ENCODE assay signal across 1 cellular context in the genomic region with DNA sequence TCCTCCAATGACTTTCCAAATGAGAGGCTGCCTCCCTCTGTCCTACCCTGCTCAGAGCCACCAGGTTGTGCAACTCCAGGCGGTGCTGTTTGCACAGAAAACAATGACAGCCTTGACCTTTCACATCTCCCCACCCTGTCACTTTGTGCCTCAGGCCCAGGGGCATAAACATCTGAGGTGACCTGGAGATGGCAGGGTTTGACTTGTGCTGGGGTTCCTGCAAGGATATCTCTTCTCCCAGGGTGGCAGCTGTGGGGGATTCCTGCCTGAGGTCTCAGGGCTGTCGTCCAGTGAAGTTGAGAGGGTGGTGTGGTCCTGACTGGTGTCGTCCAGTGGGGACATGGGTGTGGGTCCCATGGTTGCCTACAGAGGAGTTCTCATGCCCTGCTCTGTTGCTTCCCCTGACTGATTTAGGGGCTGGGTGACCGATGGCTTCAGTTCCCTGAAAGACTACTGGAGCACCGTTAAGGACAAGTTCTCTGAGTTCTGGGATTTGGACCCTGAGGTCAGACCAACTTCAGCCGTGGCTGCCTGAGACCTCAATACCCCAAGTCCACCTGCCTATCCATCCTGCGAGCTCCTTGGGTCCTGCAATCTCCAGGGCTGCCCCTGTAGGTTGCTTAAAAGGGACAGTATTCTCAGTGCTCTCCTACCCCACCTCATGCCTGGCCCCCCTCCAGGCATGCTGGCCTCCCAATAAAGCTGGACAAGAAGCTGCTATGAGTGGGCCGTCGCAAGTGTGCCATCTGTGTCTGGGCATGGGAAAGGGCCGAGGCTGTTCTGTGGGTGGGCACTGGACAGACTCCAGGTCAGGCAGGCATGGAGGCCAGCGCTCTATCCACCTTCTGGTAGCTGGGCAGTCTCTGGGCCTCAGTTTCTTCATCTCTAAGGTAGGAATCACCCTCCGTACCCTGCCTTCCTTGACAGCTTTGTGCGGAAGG.
TF ChIP-seq lines count a peak whose summit lies in the region.

No MANE protein-coding gene starts in this region.

TF ChIP-seq in HepG2, 621 proteins besides CTCF, POLR2A, EP300 and RAD21 (continued from another document and continues in another):
- TF ChIP-seq, protein P1, sequence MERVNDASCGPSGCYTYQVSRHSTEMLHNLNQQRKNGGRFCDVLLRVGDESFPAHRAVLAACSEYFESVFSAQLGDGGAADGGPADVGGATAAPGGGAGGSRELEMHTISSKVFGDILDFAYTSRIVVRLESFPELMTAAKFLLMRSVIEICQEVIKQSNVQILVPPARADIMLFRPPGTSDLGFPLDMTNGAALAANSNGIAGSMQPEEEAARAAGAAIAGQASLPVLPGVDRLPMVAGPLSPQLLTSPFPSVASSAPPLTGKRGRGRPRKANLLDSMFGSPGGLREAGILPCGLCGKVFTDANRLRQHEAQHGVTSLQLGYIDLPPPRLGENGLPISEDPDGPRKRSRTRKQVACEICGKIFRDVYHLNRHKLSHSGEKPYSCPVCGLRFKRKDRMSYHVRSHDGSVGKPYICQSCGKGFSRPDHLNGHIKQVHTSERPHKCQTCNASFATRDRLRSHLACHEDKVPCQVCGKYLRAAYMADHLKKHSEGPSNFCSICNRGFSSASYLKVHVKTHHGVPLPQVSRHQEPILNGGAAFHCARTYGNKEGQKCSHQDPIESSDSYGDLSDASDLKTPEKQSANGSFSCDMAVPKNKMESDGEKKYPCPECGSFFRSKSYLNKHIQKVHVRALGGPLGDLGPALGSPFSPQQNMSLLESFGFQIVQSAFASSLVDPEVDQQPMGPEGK (CRISPR knock-in tag; IDR thresholded peaks at IDR 0.05) = peak; percentile 99
- peak; percentile 92 for TF ChIP-seq MED8 (CRISPR knock-in tag; IDR thresholded peaks at IDR 0.05; ENCODE audit: insufficient replicate concordance)
- peak; percentile 63; the same call in 1 of the 2 replicates for TF ChIP-seq ZNF33A (CRISPR knock-in tag; IDR thresholded peaks at IDR 0.05; ENCODE audit: borderline replicate concordance)
- no peak for TF ChIP-seq ZNF782 (CRISPR knock-in tag; IDR thresholded peaks at IDR 0.05; ENCODE audit: borderline replicate concordance)
- peak; percentile 69 for TF ChIP-seq TOPORS (CRISPR knock-in tag; IDR thresholded peaks at IDR 0.05)
- TF ChIP-seq, protein P2, sequence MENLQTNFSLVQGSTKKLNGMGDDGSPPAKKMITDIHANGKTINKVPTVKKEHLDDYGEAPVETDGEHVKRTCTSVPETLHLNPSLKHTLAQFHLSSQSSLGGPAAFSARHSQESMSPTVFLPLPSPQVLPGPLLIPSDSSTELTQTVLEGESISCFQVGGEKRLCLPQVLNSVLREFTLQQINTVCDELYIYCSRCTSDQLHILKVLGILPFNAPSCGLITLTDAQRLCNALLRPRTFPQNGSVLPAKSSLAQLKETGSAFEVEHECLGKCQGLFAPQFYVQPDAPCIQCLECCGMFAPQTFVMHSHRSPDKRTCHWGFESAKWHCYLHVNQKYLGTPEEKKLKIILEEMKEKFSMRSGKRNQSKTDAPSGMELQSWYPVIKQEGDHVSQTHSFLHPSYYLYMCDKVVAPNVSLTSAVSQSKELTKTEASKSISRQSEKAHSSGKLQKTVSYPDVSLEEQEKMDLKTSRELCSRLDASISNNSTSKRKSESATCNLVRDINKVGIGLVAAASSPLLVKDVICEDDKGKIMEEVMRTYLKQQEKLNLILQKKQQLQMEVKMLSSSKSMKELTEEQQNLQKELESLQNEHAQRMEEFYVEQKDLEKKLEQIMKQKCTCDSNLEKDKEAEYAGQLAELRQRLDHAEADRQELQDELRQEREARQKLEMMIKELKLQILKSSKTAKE (CRISPR knock-in tag; IDR thresholded peaks at IDR 0.05; ENCODE audit: borderline replicate concordance) = peak; percentile 97
- TF ChIP-seq, protein P3, sequence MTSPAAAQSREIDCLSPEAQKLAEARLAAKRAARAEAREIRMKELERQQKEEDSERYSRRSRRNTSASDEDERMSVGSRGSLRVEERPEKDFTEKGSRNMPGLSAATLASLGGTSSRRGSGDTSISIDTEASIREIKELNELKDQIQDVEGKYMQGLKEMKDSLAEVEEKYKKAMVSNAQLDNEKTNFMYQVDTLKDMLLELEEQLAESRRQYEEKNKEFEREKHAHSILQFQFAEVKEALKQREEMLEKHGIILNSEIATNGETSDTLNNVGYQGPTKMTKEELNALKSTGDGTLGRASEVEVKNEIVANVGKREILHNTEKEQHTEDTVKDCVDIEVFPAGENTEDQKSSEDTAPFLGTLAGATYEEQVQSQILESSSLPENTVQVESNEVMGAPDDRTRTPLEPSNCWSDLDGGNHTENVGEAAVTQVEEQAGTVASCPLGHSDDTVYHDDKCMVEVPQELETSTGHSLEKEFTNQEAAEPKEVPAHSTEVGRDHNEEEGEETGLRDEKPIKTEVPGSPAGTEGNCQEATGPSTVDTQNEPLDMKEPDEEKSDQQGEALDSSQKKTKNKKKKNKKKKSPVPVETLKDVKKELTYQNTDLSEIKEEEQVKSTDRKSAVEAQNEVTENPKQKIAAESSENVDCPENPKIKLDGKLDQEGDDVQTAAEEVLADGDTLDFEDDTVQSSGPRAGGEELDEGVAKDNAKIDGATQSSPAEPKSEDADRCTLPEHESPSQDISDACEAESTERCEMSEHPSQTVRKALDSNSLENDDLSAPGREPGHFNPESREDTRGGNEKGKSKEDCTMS (CRISPR knock-in tag; conservative IDR thresholded peaks at IDR 0.05) = no peak
- peak; percentile 76 for TF ChIP-seq JUN (CRISPR knock-in tag; IDR thresholded peaks at IDR 0.05)
- TF ChIP-seq, protein P4, sequence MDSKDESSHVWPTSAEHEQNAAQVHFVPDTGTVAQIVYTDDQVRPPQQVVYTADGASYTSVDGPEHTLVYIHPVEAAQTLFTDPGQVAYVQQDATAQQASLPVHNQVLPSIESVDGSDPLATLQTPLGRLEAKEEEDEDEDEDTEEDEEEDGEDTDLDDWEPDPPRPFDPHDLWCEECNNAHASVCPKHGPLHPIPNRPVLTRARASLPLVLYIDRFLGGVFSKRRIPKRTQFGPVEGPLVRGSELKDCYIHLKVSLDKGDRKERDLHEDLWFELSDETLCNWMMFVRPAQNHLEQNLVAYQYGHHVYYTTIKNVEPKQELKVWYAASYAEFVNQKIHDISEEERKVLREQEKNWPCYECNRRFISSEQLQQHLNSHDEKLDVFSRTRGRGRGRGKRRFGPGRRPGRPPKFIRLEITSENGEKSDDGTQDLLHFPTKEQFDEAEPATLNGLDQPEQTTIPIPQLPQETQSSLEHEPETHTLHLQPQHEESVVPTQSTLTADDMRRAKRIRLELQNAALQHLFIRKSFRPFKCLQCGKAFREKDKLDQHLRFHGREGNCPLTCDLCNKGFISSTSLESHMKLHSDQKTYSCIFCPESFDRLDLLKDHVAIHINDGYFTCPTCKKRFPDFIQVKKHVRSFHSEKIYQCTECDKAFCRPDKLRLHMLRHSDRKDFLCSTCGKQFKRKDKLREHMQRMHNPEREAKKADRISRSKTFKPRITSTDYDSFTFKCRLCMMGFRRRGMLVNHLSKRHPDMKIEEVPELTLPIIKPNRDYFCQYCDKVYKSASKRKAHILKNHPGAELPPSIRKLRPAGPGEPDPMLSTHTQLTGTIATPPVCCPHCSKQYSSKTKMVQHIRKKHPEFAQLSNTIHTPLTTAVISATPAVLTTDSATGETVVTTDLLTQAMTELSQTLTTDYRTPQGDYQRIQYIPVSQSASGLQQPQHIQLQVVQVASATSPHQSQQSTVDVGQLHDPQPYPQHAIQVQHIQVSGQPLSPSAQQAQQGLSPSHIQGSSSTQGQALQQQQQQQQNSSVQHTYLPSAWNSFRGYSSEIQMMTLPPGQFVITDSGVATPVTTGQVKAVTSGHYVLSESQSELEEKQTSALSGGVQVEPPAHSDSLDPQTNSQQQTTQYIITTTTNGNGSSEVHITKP (CRISPR knock-in tag; IDR thresholded peaks at IDR 0.05; ENCODE audit: low read depth) = peak; percentile 80
- TF ChIP-seq PHB2 (IDR thresholded peaks at IDR 0.05; ENCODE audit: partially characterized antibody) = no peak
- TF ChIP-seq ZNF572 (CRISPR knock-in tag; IDR thresholded peaks at IDR 0.05) = no peak
- TF ChIP-seq, protein P5, sequence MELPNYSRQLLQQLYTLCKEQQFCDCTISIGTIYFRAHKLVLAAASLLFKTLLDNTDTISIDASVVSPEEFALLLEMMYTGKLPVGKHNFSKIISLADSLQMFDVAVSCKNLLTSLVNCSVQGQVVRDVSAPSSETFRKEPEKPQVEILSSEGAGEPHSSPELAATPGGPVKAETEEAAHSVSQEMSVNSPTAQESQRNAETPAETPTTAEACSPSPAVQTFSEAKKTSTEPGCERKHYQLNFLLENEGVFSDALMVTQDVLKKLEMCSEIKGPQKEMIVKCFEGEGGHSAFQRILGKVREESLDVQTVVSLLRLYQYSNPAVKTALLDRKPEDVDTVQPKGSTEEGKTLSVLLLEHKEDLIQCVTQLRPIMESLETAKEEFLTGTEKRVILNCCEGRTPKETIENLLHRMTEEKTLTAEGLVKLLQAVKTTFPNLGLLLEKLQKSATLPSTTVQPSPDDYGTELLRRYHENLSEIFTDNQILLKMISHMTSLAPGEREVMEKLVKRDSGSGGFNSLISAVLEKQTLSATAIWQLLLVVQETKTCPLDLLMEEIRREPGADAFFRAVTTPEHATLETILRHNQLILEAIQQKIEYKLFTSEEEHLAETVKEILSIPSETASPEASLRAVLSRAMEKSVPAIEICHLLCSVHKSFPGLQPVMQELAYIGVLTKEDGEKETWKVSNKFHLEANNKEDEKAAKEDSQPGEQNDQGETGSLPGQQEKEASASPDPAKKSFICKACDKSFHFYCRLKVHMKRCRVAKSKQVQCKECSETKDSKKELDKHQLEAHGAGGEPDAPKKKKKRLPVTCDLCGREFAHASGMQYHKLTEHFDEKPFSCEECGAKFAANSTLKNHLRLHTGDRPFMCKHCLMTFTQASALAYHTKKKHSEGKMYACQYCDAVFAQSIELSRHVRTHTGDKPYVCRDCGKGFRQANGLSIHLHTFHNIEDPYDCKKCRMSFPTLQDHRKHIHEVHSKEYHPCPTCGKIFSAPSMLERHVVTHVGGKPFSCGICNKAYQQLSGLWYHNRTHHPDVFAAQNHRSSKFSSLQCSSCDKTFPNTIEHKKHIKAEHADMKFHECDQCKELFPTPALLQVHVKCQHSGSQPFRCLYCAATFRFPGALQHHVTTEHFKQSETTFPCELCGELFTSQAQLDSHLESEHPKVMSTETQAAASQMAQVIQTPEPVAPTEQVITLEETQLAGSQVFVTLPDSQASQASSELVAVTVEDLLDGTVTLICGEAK (IDR thresholded peaks at IDR 0.05) = no peak
- TF ChIP-seq, protein P5 (CRISPR knock-in tag; IDR thresholded peaks at IDR 0.05) = peak; percentile 59; the same call in 1 of the 2 replicates
- TF ChIP-seq SMYD3 (CRISPR knock-in tag; IDR thresholded peaks at IDR 0.05) = no peak
- TF ChIP-seq HNRNPK (IDR thresholded peaks at IDR 0.05; ENCODE audit: low read depth, low read length, poor library complexity, severe bottlenecking) = no peak
- no peak for TF ChIP-seq ZNF607 (CRISPR knock-in tag; IDR thresholded peaks at IDR 0.05; ENCODE audit: borderline replicate concordance)
- no peak for TF ChIP-seq NFE2L1 (CRISPR knock-in tag; IDR thresholded peaks at IDR 0.05; ENCODE audit: borderline replicate concordance)
- peak; percentile 67; the same call in 1 of the 3 replicates for TF ChIP-seq MXI1 (IDR thresholded peaks at IDR 0.05; ENCODE audit: borderline replicate concordance, low read depth, low read length)
- TF ChIP-seq ZNF615 (CRISPR knock-in tag; IDR thresholded peaks at IDR 0.05; ENCODE audit: borderline replicate concordance) = no peak
- TF ChIP-seq HMG20A (CRISPR knock-in tag; IDR thresholded peaks at IDR 0.05; ENCODE audit: borderline replicate concordance) = peak; percentile 98
- TF ChIP-seq, protein P6, sequence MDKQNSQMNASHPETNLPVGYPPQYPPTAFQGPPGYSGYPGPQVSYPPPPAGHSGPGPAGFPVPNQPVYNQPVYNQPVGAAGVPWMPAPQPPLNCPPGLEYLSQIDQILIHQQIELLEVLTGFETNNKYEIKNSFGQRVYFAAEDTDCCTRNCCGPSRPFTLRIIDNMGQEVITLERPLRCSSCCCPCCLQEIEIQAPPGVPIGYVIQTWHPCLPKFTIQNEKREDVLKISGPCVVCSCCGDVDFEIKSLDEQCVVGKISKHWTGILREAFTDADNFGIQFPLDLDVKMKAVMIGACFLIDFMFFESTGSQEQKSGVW (CRISPR knock-in tag; IDR thresholded peaks at IDR 0.05; ENCODE audit: borderline replicate concordance) = no peak
- peak; percentile 85; the same call in 1 of the 2 replicates for TF ChIP-seq ZNF34 (CRISPR knock-in tag; IDR thresholded peaks at IDR 0.05; ENCODE audit: borderline replicate concordance)
